In the genomic region with DNA sequence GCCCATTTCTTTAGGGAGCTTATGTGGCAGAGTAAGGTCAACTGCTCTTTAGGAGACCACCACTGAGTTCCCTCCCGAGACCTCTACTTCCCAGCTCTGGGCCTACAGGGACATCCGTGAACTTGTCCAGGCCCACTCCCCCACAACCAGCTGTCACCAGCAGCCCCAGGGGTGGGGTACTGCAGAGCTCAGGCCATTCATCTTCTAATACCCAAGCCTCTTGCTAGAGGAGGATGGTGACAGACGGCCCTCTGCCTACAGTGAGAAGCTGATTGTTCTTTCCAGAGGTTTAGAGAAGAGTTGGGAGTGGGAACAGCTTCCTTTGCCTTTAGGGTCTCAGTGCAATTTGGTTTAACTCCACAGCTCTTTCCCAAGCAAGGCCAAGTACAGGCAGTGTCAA, we compare ENCODE assay signal across 30 cellular contexts. TPM values are rescaled to one million over a fixed set of nuclear protein-coding genes. Genes with fewer than 3 reads are reported as not detected.
"Had no signal": no experiment of that assay in that cellular context is flagged by ENCODE, and none has a peak within 500 bp of the region (broad histone marks: within the 10 kb centered on the region; RNA-seq: fewer than 3 reads in every experiment).

No MANE protein-coding gene starts in this region.

- DNase-seq: activated B cell treated with CpG ODN at 0.5 μM for 24 hours; activated CD4-positive, alpha-beta T cell treated with anti-CD3 and anti-CD28 coated beads for 48 hours; activated CD4-positive, alpha-beta T cell treated with anti-CD3 and anti-CD28 coated beads, Interleukin-2, amount 50 U/mL, for 1 hour; activated CD4-positive, alpha-beta T cell treated with anti-CD3 and anti-CD28 coated beads, Interleukin-2, amount 50 U/mL, for 48 hours; activated CD8-positive, alpha-beta memory T cell treated with anti-CD3 and anti-CD28 coated beads for 24 hours; activated CD8-positive, alpha-beta T cell treated with anti-CD3 and anti-CD28 coated beads for 36 hours; activated effector memory CD4-positive, alpha-beta T cell treated with anti-CD3 and anti-CD28 coated beads, Interleukin-2, amount 50 U/mL, for 16 hours; activated naive CD4-positive, alpha-beta T cell treated with anti-CD3 and anti-CD28 coated beads for 36 hours; activated naive CD8-positive, alpha-beta T cell treated with anti-CD3 and anti-CD28 coated beads for 36 hours; activated naive CD8-positive, alpha-beta T cell treated with anti-CD3 and anti-CD28 coated beads, Interleukin-2, amount 50 U/mL, for 24 hours; activated T-cell treated with anti-CD3 and anti-CD28 coated beads, Interleukin-2, amount 50 U/mL, for 4 hours; adrenal gland; amygdala; central memory CD4-positive, alpha-beta T cell; cerebellar nuclear complex; colonic mucosa; effector CD8-positive, alpha-beta T cell; esophagus squamous epithelium; foreskin melanocyte; heart right ventricle; T-helper 2 cell had no signal

- ATAC-seq: activated CD4-positive, CD25-positive, alpha-beta regulatory T cell treated with anti-CD3 and anti-CD28 coated beads, Interleukin-2, amount 50 U/mL, for 24 hours; activated CD8-positive, alpha-beta T cell treated with anti-CD3 and anti-CD28 coated beads for 36 hours; activated naive CD8-positive, alpha-beta T cell treated with anti-CD3 and anti-CD28 coated beads, Interleukin-2, amount 50 U/mL, for 24 hours; activated T-cell treated with anti-CD3 and anti-CD28 coated beads, Interleukin-2, amount 50 U/mL, for 4 hours; gastroesophageal sphincter; heart right ventricle had no signal

- H3K27me3 Mint-ChIP-seq: activated B cell treated with CpG ODN at 0.5 μM for 24 hours; activated CD8-positive, alpha-beta T cell treated with anti-CD3 and anti-CD28 coated beads for 36 hours; activated naive CD4-positive, alpha-beta T cell treated with anti-CD3 and anti-CD28 coated beads, Interleukin-2, amount 50 U/mL, for 24 hours; activated naive CD8-positive, alpha-beta T cell treated with anti-CD3 and anti-CD28 coated beads for 36 hours; activated naive CD8-positive, alpha-beta T cell treated with anti-CD3 and anti-CD28 coated beads, Interleukin-2, amount 50 U/mL, for 24 hours; brain had no signal

- H3K27ac Mint-ChIP-seq: activated B cell treated with CpG ODN at 0.5 μM for 24 hours; activated CD8-positive, alpha-beta T cell treated with anti-CD3 and anti-CD28 coated beads for 36 hours; activated naive CD4-positive, alpha-beta T cell treated with anti-CD3 and anti-CD28 coated beads for 36 hours; activated naive CD4-positive, alpha-beta T cell treated with anti-CD3 and anti-CD28 coated beads, Interleukin-2, amount 50 U/mL, for 24 hours; activated naive CD8-positive, alpha-beta T cell treated with anti-CD3 and anti-CD28 coated beads for 36 hours; activated naive CD8-positive, alpha-beta T cell treated with anti-CD3 and anti-CD28 coated beads, Interleukin-2, amount 50 U/mL, for 24 hours; activated T-helper 2 cell treated with anti-CD3 and anti-CD28 coated beads, Interferon-gamma antibody, Interleukin-2, Interleukin-4, amounts not matched to agents 10 μg/mL and 5 μg/mL and 100 μg/mL, durations not matched to agents 14 hours and 24 hours and 36 hours had no signal

- H3K9me3 Mint-ChIP-seq: activated B cell treated with CpG ODN at 0.5 μM for 24 hours; activated CD8-positive, alpha-beta T cell treated with anti-CD3 and anti-CD28 coated beads for 36 hours; activated naive CD4-positive, alpha-beta T cell treated with anti-CD3 and anti-CD28 coated beads for 36 hours; activated naive CD4-positive, alpha-beta T cell treated with anti-CD3 and anti-CD28 coated beads, Interleukin-2, amount 50 U/mL, for 24 hours; activated naive CD8-positive, alpha-beta T cell treated with anti-CD3 and anti-CD28 coated beads for 36 hours; activated naive CD8-positive, alpha-beta T cell treated with anti-CD3 and anti-CD28 coated beads, Interleukin-2, amount 50 U/mL, for 24 hours; activated T-cell treated with anti-CD3 and anti-CD28 coated beads, Interleukin-2, amount 50 U/mL, for 4 hours; activated T-helper 2 cell treated with anti-CD3 and anti-CD28 coated beads, Interferon-gamma antibody, Interleukin-2, Interleukin-4, amounts not matched to agents 10 μg/mL and 5 μg/mL and 100 μg/mL, durations not matched to agents 14 hours and 24 hours and 36 hours; brain had no signal

- H3K4me1 Mint-ChIP-seq: activated B cell treated with CpG ODN at 0.5 μM for 24 hours; activated naive CD4-positive, alpha-beta T cell treated with anti-CD3 and anti-CD28 coated beads, Interleukin-2, amount 50 U/mL, for 24 hours; activated naive CD8-positive, alpha-beta T cell treated with anti-CD3 and anti-CD28 coated beads for 36 hours; activated naive CD8-positive, alpha-beta T cell treated with anti-CD3 and anti-CD28 coated beads, Interleukin-2, amount 50 U/mL, for 24 hours; brain had no signal

- H3K27me3 ChIP-seq: adrenal gland, ascending aorta, breast epithelium, cardiac muscle cell, colonic mucosa, esophagus squamous epithelium, gastroesophageal sphincter, heart right ventricle had no signal

- H3K4me3 Mint-ChIP-seq: activated B cell treated with CpG ODN at 0.5 μM for 24 hours; activated CD8-positive, alpha-beta T cell treated with anti-CD3 and anti-CD28 coated beads for 36 hours; activated naive CD4-positive, alpha-beta T cell treated with anti-CD3 and anti-CD28 coated beads for 36 hours; activated naive CD4-positive, alpha-beta T cell treated with anti-CD3 and anti-CD28 coated beads, Interleukin-2, amount 50 U/mL, for 24 hours; activated naive CD8-positive, alpha-beta T cell treated with anti-CD3 and anti-CD28 coated beads for 36 hours; activated naive CD8-positive, alpha-beta T cell treated with anti-CD3 and anti-CD28 coated beads, Interleukin-2, amount 50 U/mL, for 24 hours; activated T-cell treated with anti-CD3 and anti-CD28 coated beads, Interleukin-2, amount 50 U/mL, for 4 hours; brain had no signal

- H3K36me3 ChIP-seq: adrenal gland, breast epithelium, colonic mucosa had no signal

- H3K9me3 ChIP-seq: adrenal gland, ascending aorta, breast epithelium, colonic mucosa, esophagus squamous epithelium, gastroesophageal sphincter, heart right ventricle had no signal

- H3K4me3 ChIP-seq: adrenal gland, ascending aorta, breast epithelium, cardiac muscle cell, colonic mucosa, esophagus squamous epithelium, gastroesophageal sphincter, heart right ventricle had no signal

- H3K27ac ChIP-seq: adrenal gland, ascending aorta, breast epithelium, cardiac muscle cell, colonic mucosa, esophagus squamous epithelium, gastroesophageal sphincter, heart right ventricle had no signal

RNA-seq across cellular contexts. Expression of gene ARTN, which starts 33.2 kb away (rescaled TPM):
- total RNA-seq: activated naive CD4-positive, alpha-beta T cell treated with anti-CD3 and anti-CD28 coated beads for 36 hours; ascending aorta; dermis microvascular lymphatic vessel endothelial cell had no signal
